In genomic region chr1:246220495-246221065, GRCh38 we compare ENCODE assay signal across 16 cellular contexts.
DNase-seq lines count a peak whose midpoint lies in the region; TF ChIP-seq lines count a peak whose summit lies in the region.
"Had no signal": no experiment of that assay in that cellular context is flagged by ENCODE, and none has a peak within 500 bp of the region (broad histone marks: within the 10 kb centered on the region; RNA-seq: fewer than 3 reads in every experiment).

No MANE protein-coding gene starts in this region.

- H3K9ac ChIP-seq in Karpas-422 (ENCODE audit: low read length) = no peak overlapping the region

- no peak overlapping the region for H3K4me2 ChIP-seq in Karpas-422 (ENCODE audit: low read depth, low read length, poor library complexity, severe bottlenecking)
- H3K4me2 ChIP-seq: A549 had no signal

- H3K36me3 Mint-ChIP-seq in chondrocyte (ENCODE audit: low read depth) = no peaks in the 10 kb centered on the region

- peaks cover 49% of the 10 kb centered on the region for H3K4me1 ChIP-seq in Karpas-422 (ENCODE audit: low read length)
- H3K4me1 ChIP-seq: A549 had no signal

- peaks cover 8% of the 10 kb centered on the region for H3K9me3 ChIP-seq in Karpas-422 (ENCODE audit: low read length)
- H3K9me3 ChIP-seq: A549 had no signal

- no peak overlapping the region for H3K27ac Mint-ChIP-seq in chondrocyte (ENCODE audit: unreplicated experiment)
- H3K27ac Mint-ChIP-seq: CD14-positive monocyte; CD4-positive, alpha-beta memory T cell; H9; IgD-negative memory B cell had no signal

- H2AFZ ChIP-seq in Karpas-422 (ENCODE audit: low read length) = no peak overlapping the region

- no peaks in the 10 kb centered on the region for H3K9me3 Mint-ChIP-seq in chondrocyte (ENCODE audit: low read depth)

- no peaks in the 10 kb centered on the region for H4K20me1 ChIP-seq in Karpas-422 (ENCODE audit: insufficient read depth, low read depth, low read length)

- no peaks in the 10 kb centered on the region for H3K27me3 Mint-ChIP-seq in chondrocyte (ENCODE audit: low read depth)
- H3K27me3 Mint-ChIP-seq: CD4-positive, alpha-beta memory T cell; IgD-negative memory B cell had no signal

- H3K4me1 Mint-ChIP-seq in chondrocyte (ENCODE audit: low read depth) = peaks cover 16% of the 10 kb centered on the region

- no peaks in the 10 kb centered on the region; the same call in 1 of the 2 replicates for H3K36me3 ChIP-seq in Karpas-422 (ENCODE audit: insufficient read depth, low read length)

- TF ChIP-seq CTCF in chondrocyte (IDR thresholded peaks at IDR 0.05) = no peak

- DNase-seq in DMS53 (lab: John Stamatoyannopoulos, UW) = peak; percentile 54
- DNase-seq in DMS53 treated with DMSO at 0.1 percent for 48 hours (lab: John Stamatoyannopoulos, UW; ENCODE audit: unreplicated experiment) = no peak
- no peak for DNase-seq in Karpas-422
- peak; percentile 69 for DNase-seq in chondrocyte (ENCODE audit: low spot score)
- no peak for DNase-seq in D341Med (ENCODE audit: low spot score)
- DNase-seq in DMS79 (lab: John Stamatoyannopoulos, UW) = no peak
- DNase-seq in HPDE6-E6E7 (ENCODE audit: extremely low spot score) = no peak
- DNase-seq: AML-193; CD4-positive, alpha-beta memory T cell; H9; KG1 had no signal

- H3K79me2 ChIP-seq in Karpas-422 (ENCODE audit: low read length) = peaks cover 24% of the 10 kb centered on the region

- no peak overlapping the region for H3K4me3 ChIP-seq in Karpas-422 (ENCODE audit: low read length)
- H3K4me3 ChIP-seq: A549, GM12878 had no signal

- peak overlapping the region; percentile 92 for H3K27ac ChIP-seq in Karpas-422 (ENCODE audit: low read length)
- H3K27ac ChIP-seq: 22Rv1, A549 had no signal

- H3K4me3 Mint-ChIP-seq in chondrocyte (ENCODE audit: unreplicated experiment) = no peak overlapping the region
- H3K4me3 Mint-ChIP-seq: CD14-positive monocyte; CD4-positive, alpha-beta memory T cell; H9 had no signal

- no peaks in the 10 kb centered on the region for H3K27me3 ChIP-seq in Karpas-422 (ENCODE audit: low read length)

- no peaks in the 10 kb centered on the region for H3K9me2 ChIP-seq in Karpas-422 (replicated peaks; ENCODE audit: insufficient read depth, low read length)

Comparison
In these comparisons a context has a peak if more than half of its experiments do, and no peak if none do; other contexts are left out.
1. DNase-seq: peak in DMS53 (single experiment) and chondrocyte (single experiment); none in DMS53 treated with DMSO at 0.1 percent for 48 hours (single experiment), Karpas-422 (single experiment), D341Med (single experiment), DMS79 (single experiment) and HPDE6-E6E7 (single experiment).